17 cellular contexts compared by ENCODE assay signal in genomic region chr7:38306914-38307313, GRCh38.
A peak's percentile ranks its signal among the peaks of the same experiment; 100 is the strongest.
DNase-seq lines count a peak whose midpoint lies in the region; ATAC-seq and TF ChIP-seq lines count a peak whose summit lies in the region.
"Had no signal": no experiment of that assay in that cellular context is flagged by ENCODE, and none has a peak within 500 bp of the region (broad histone marks: within the 10 kb centered on the region; RNA-seq: fewer than 3 reads in every experiment).

No MANE protein-coding gene starts in this region.

- H3K27ac ChIP-seq in C4-2B, result peak overlapping the region; percentile 72
- no peak overlapping the region for H3K27ac ChIP-seq in lower lobe of right lung
- no peak overlapping the region for H3K27ac ChIP-seq in Karpas-422 (ENCODE audit: low read length)
- H3K27ac ChIP-seq: colonic mucosa, gastroesophageal sphincter had no signal

- intact Hi-C loops in lower lobe of right lung (cut with DNase I), result no loop called here

- no peaks in the 10 kb centered on the region for H3K27me3 Mint-ChIP-seq in T-helper 2 cell treated with Interferon-gamma antibody and Interleukin-4, amounts not matched to agents 5 μg/mL and 100 μg/mL, for 36 hours (ENCODE audit: low read depth)
- peaks cover 4% of the 10 kb centered on the region for H3K27me3 Mint-ChIP-seq in endothelial cell (ENCODE audit: unreplicated experiment)

- peak; percentile 9 to 28 for ATAC-seq in lower lobe of right lung
- ATAC-seq: gastroesophageal sphincter had no signal

- DNase-seq in GDM1 (lab: John Stamatoyannopoulos, UW), result peak; percentile 22
- DNase-seq in T-helper 2 cell treated with Interferon-gamma antibody and Interleukin-4, amounts not matched to agents 5 μg/mL and 100 μg/mL, for 36 hours (ENCODE audit: low spot score), result no peak
- no peak for DNase-seq in lower lobe of right lung
- DNase-seq in endothelial cell (ENCODE audit: low spot score), result no peak
- DNase-seq in Karpas-422, result no peak
- no peak for DNase-seq in NCI-H2196 treated with DMSO at 0.1 percent for 48 hours (lab: John Stamatoyannopoulos, UW; ENCODE audit: unreplicated experiment)
- DNase-seq: activated CD4-positive, alpha-beta T cell treated with anti-CD3 and anti-CD28 coated beads for 1 hour; BE2C; colonic mucosa; DND-41; NCI-H187; NCI-H510A treated with DMSO at 0.1 percent for 48 hours; nephron progenitor cell; retina had no signal

- H3K4me1 ChIP-seq in lower lobe of right lung (peaks cover 4% of the 10 kb centered on the region), Karpas-422 (ENCODE audit: low read length) (no peaks in the 10 kb centered on the region)
- H3K4me1 ChIP-seq: colonic mucosa had no signal

- no peaks in the 10 kb centered on the region for H3K27me3 ChIP-seq in lower lobe of right lung (ENCODE audit: low read depth)
- no peaks in the 10 kb centered on the region for H3K27me3 ChIP-seq in Karpas-422 (ENCODE audit: low read length)
- H3K27me3 ChIP-seq: BE2C, colonic mucosa had no signal

- H3K36me3 Mint-ChIP-seq in T-helper 2 cell treated with Interferon-gamma antibody and Interleukin-4, amounts not matched to agents 5 μg/mL and 100 μg/mL, for 36 hours (ENCODE audit: low read depth), result peaks cover 2% of the 10 kb centered on the region
- H3K36me3 Mint-ChIP-seq in endothelial cell (ENCODE audit: low read depth, unreplicated experiment), result no peaks in the 10 kb centered on the region

- peak overlapping the region; percentile 59 for H3K4me3 Mint-ChIP-seq in T-helper 2 cell treated with Interferon-gamma antibody and Interleukin-4, amounts not matched to agents 5 μg/mL and 100 μg/mL, for 36 hours
- no peak overlapping the region for H3K4me3 Mint-ChIP-seq in endothelial cell (ENCODE audit: unreplicated experiment)
- H3K4me3 Mint-ChIP-seq: nephron progenitor cell had no signal

- H2AFZ ChIP-seq in Karpas-422 (ENCODE audit: low read length), result no peak overlapping the region

- H3K4me2 ChIP-seq in Karpas-422 (ENCODE audit: low read depth, low read length, poor library complexity, severe bottlenecking), result no peak overlapping the region

- H3K9me3 ChIP-seq in lower lobe of right lung (no peaks in the 10 kb centered on the region), Karpas-422 (ENCODE audit: low read length) (no peaks in the 10 kb centered on the region)
- H3K9me3 ChIP-seq: BE2C, colonic mucosa, gastroesophageal sphincter had no signal

- no peaks in the 10 kb centered on the region for H3K9me2 ChIP-seq in Karpas-422 (replicated peaks; ENCODE audit: insufficient read depth, low read length)

- TF ChIP-seq CTCF in C4-2B (conservative IDR thresholded peaks at IDR 0.05) (no peak), lower lobe of right lung (IDR thresholded peaks at IDR 0.05) (no peak), endothelial cell (IDR thresholded peaks at IDR 0.05; ENCODE audit: unreplicated experiment) (no peak)

- peak overlapping the region; percentile 84 for H3K27ac Mint-ChIP-seq in T-helper 2 cell treated with Interferon-gamma antibody and Interleukin-4, amounts not matched to agents 5 μg/mL and 100 μg/mL, for 36 hours
- H3K27ac Mint-ChIP-seq in endothelial cell (ENCODE audit: unreplicated experiment), result no peak overlapping the region

- peaks cover 9% of the 10 kb centered on the region for H3K4me1 Mint-ChIP-seq in T-helper 2 cell treated with Interferon-gamma antibody and Interleukin-4, amounts not matched to agents 5 μg/mL and 100 μg/mL, for 36 hours (ENCODE audit: low read depth)
- no peaks in the 10 kb centered on the region for H3K4me1 Mint-ChIP-seq in endothelial cell (ENCODE audit: unreplicated experiment)

- no peak overlapping the region for H3K9ac ChIP-seq in Karpas-422 (ENCODE audit: low read length)

- no peaks in the 10 kb centered on the region for H4K20me1 ChIP-seq in Karpas-422 (ENCODE audit: insufficient read depth, low read depth, low read length)

- H3K79me2 ChIP-seq in Karpas-422 (ENCODE audit: low read length), result no peaks in the 10 kb centered on the region

- no peak overlapping the region for H3K4me3 ChIP-seq in lower lobe of right lung
- no peak overlapping the region for H3K4me3 ChIP-seq in Karpas-422 (ENCODE audit: low read length)
- H3K4me3 ChIP-seq: colonic mucosa, gastroesophageal sphincter, lung had no signal

- peaks cover 3% of the 10 kb centered on the region for H3K9me3 Mint-ChIP-seq in T-helper 2 cell treated with Interferon-gamma antibody and Interleukin-4, amounts not matched to agents 5 μg/mL and 100 μg/mL, for 36 hours
- H3K9me3 Mint-ChIP-seq in endothelial cell (ENCODE audit: unreplicated experiment), result no peaks in the 10 kb centered on the region

- H3K36me3 ChIP-seq in lower lobe of right lung, result no peaks in the 10 kb centered on the region
- no peaks in the 10 kb centered on the region for H3K36me3 ChIP-seq in Karpas-422 (ENCODE audit: insufficient read depth, low read length)
- H3K36me3 ChIP-seq: BE2C, colonic mucosa, gastroesophageal sphincter had no signal
